In genomic region chr1:186999506-186999905, GRCh38 we compare ENCODE assay signal across 21 cellular contexts.
DNase-seq lines count a peak whose midpoint lies in the region; ATAC-seq, FAIRE-seq and TF ChIP-seq lines count a peak whose summit lies in the region.
"Had no signal": no experiment of that assay in that cellular context is flagged by ENCODE, and none has a peak within 500 bp of the region (broad histone marks: within the 10 kb centered on the region; RNA-seq: fewer than 3 reads in every experiment).

No MANE protein-coding gene starts in this region.

- no peak overlapping the region for H3K18ac ChIP-seq in mesendoderm (ENCODE audit: low read length)

- no peak overlapping the region for H3K4me2 ChIP-seq in mesendoderm (ENCODE audit: low read length)
- H3K4me2 ChIP-seq: A549 had no signal

- H3K4me3 ChIP-seq in mesendoderm (ENCODE audit: low read length), result no peak overlapping the region
- H3K4me3 ChIP-seq: A549 had no signal

- no peaks in the 10 kb centered on the region for H3K79me1 ChIP-seq in mesendoderm (ENCODE audit: low read length)

- no peak for TF ChIP-seq CTCF in D721Med (IDR thresholded peaks at IDR 0.05; ENCODE audit: insufficient read depth, missing control alignments)
- no peak for TF ChIP-seq CTCF in WTC11 (IDR thresholded peaks at IDR 0.05)
- TF ChIP-seq CTCF in endothelial cell (IDR thresholded peaks at IDR 0.05; ENCODE audit: unreplicated experiment), result no peak

- no peaks in the 10 kb centered on the region for H3K27me3 ChIP-seq in mesendoderm (ENCODE audit: insufficient read depth, low read length, poor library complexity)

- no peak overlapping the region for H2BK15ac ChIP-seq in mesendoderm (replicated peaks; ENCODE audit: low read depth)

- no peak overlapping the region for H4K8ac ChIP-seq in mesendoderm (ENCODE audit: low read depth, low read length)

- H3K4me3 Mint-ChIP-seq in WTC11, result no peak overlapping the region
- no peak overlapping the region for H3K4me3 Mint-ChIP-seq in endothelial cell (ENCODE audit: unreplicated experiment)
- no peak overlapping the region for H3K4me3 Mint-ChIP-seq in effector memory CD8-positive, alpha-beta T cell
- H3K4me3 Mint-ChIP-seq: CD4-positive, alpha-beta T cell; H9 had no signal

- H3K27ac Mint-ChIP-seq in WTC11, result no peak overlapping the region
- peak overlapping the region; percentile 74 for H3K27ac Mint-ChIP-seq in endothelial cell (ENCODE audit: unreplicated experiment)
- no peak overlapping the region for H3K27ac Mint-ChIP-seq in effector memory CD8-positive, alpha-beta T cell
- H3K27ac Mint-ChIP-seq: CD4-positive, alpha-beta T cell had no signal

- POLR2A ChIA-PET in WTC11 (lab: Charles Lee), result no interaction called here

- H3K36me3 Mint-ChIP-seq in WTC11 (peaks cover 8% of the 10 kb centered on the region), endothelial cell (ENCODE audit: low read depth, unreplicated experiment) (peaks cover 4% of the 10 kb centered on the region)
- H3K36me3 Mint-ChIP-seq in effector memory CD8-positive, alpha-beta T cell (ENCODE audit: insufficient read depth), result no peaks in the 10 kb centered on the region

- H2BK5ac ChIP-seq in mesendoderm (ENCODE audit: low read length), result no peak overlapping the region

- H3K27me3 Mint-ChIP-seq in WTC11 (ENCODE audit: low read depth) (no peaks in the 10 kb centered on the region), endothelial cell (ENCODE audit: unreplicated experiment) (no peaks in the 10 kb centered on the region)
- no peaks in the 10 kb centered on the region for H3K27me3 Mint-ChIP-seq in effector memory CD8-positive, alpha-beta T cell
- H3K27me3 Mint-ChIP-seq: CD4-positive, alpha-beta T cell had no signal

- H4K5ac ChIP-seq in mesendoderm (ENCODE audit: low read length), result no peak overlapping the region

- CTCF ChIA-PET in WTC11 (lab: Charles Lee), result no interaction called here

- no peak overlapping the region for H2AK5ac ChIP-seq in mesendoderm (ENCODE audit: low read length)

- no peak overlapping the region for H3K23ac ChIP-seq in mesendoderm (ENCODE audit: low read length)

- H3K9ac ChIP-seq in mesendoderm (ENCODE audit: low read length), result no peak overlapping the region

- H3K9me3 Mint-ChIP-seq in WTC11, result peaks cover 18% of the 10 kb centered on the region
- H3K9me3 Mint-ChIP-seq in endothelial cell (ENCODE audit: unreplicated experiment), result peaks cover 5% of the 10 kb centered on the region
- no peaks in the 10 kb centered on the region for H3K9me3 Mint-ChIP-seq in effector memory CD8-positive, alpha-beta T cell
- H3K9me3 Mint-ChIP-seq: CD4-positive, alpha-beta T cell had no signal

- no peak overlapping the region for H2BK120ac ChIP-seq in mesendoderm (ENCODE audit: low read depth, low read length)

- H3K4me1 ChIP-seq in mesendoderm (ENCODE audit: control insufficient read depth, low read depth, low read length), result no peaks in the 10 kb centered on the region
- H3K4me1 ChIP-seq: Caco-2 had no signal

- ATAC-seq in WTC11, result peak; percentile 51; the same call in 1 of the 2 replicates
- ATAC-seq in effector memory CD8-positive, alpha-beta T cell (replicated peaks), result no peak
- ATAC-seq: A549, HepG2 had no signal

- no peak overlapping the region for H3K27ac ChIP-seq in mesendoderm (ENCODE audit: low read depth, low read length)
- H3K27ac ChIP-seq: 22Rv1, A549 had no signal

- H3K4ac ChIP-seq in mesendoderm (ENCODE audit: low read depth, low read length), result no peak overlapping the region

- no peak for DNase-seq in D721Med (ENCODE audit: insufficient read length, low spot score)
- no peak for DNase-seq in WTC11 (ENCODE audit: low spot score)
- DNase-seq in endothelial cell (ENCODE audit: low spot score), result no peak
- peak; percentile 30 for DNase-seq in mesendoderm
- DNase-seq in effector memory CD8-positive, alpha-beta T cell, result no peak
- no peak for DNase-seq in SKM-1 treated with dmso at 0.1 percent for 144 hours (lab: John Stamatoyannopoulos, UW; ENCODE audit: unreplicated experiment)
- no peak for DNase-seq in superior temporal gyrus (ENCODE audit: extremely low spot score)
- DNase-seq: AML-193; Caco-2; CD4-positive, alpha-beta T cell; DMS153; DMS79; GDM1; GOT3; H9 had no signal

- no peak overlapping the region for H3K56ac ChIP-seq in mesendoderm (ENCODE audit: low read length)

- no CpG with 5 or more reads among the region's 6 CpGs for WGBS in mesendoderm (ENCODE audit: extremely low coverage, insufficient coverage, low lambda C conversion rate)

- peak; percentile 35 for FAIRE-seq in D721Med (lab: Jason Lieb, UNC)
- FAIRE-seq: A549, GM12892, GM18507, HepG2, HTR-8/SVneo had no signal

- H3K36me3 ChIP-seq in mesendoderm (ENCODE audit: control insufficient read depth, insufficient read depth, low read length), result no peaks in the 10 kb centered on the region

- peaks cover 30% of the 10 kb centered on the region for H3K4me1 Mint-ChIP-seq in WTC11
- H3K4me1 Mint-ChIP-seq in endothelial cell (ENCODE audit: unreplicated experiment), result peaks cover 17% of the 10 kb centered on the region
- no peaks in the 10 kb centered on the region for H3K4me1 Mint-ChIP-seq in effector memory CD8-positive, alpha-beta T cell (ENCODE audit: low read depth in 2 of 2)

- H3K79me2 ChIP-seq in mesendoderm (ENCODE audit: control insufficient read depth, insufficient read depth, low read length), result no peaks in the 10 kb centered on the region

TF ChIP-seq in WTC11, 78 proteins besides CTCF, POLR2A, EP300 and RAD21:
- TF ChIP-seq ZNF232 (CRISPR knock-in tag; IDR thresholded peaks at IDR 0.05), result no peak
- no peak for TF ChIP-seq MYBL2 (CRISPR knock-in tag; IDR thresholded peaks at IDR 0.05)
- TF ChIP-seq RORB (CRISPR knock-in tag; IDR thresholded peaks at IDR 0.05), result no peak
- no peak for TF ChIP-seq FOXP1 (CRISPR knock-in tag; IDR thresholded peaks at IDR 0.05; ENCODE audit: borderline replicate concordance)
- TF ChIP-seq MXD4 (CRISPR knock-in tag; IDR thresholded peaks at IDR 0.05; ENCODE audit: borderline replicate concordance), result no peak
